Comparison of ENCODE assay signal across 8 cellular contexts in the genomic region with DNA sequence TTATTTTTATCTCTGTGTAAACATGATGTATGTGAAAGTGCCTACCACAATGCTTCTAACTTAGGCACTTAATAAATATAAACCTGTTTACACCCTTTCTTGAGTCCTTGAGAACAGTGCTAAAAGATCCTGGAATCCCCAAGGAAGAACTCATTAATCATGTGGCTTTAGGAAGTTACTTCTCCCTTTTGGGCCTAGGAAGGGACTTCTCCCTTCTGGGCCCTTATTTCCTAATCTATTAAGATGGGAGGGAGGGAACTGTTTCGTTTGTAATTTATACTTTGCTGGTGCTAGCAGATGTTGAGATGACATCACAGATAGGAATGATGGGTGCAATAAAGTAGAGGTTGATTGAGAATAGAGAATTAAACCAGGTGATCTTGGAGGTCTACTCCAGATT. TPM values are rescaled to one million over a fixed set of nuclear protein-coding genes. Genes with fewer than 3 reads are reported as not detected.
A peak's percentile ranks its signal among the peaks of the same experiment; 100 is the strongest.
DNase-seq lines count a peak whose midpoint lies in the region; ATAC-seq and TF ChIP-seq lines count a peak whose summit lies in the region.

No MANE protein-coding gene starts in this region.

- H3K27me3 Mint-ChIP-seq in CD14-positive monocyte (ENCODE audit: low read depth in 3 of 3), result no peaks in the 10 kb centered on the region
- peaks cover 3% of the 10 kb centered on the region for H3K27me3 Mint-ChIP-seq in nephron progenitor cell (ENCODE audit: low read depth, poor library complexity)

- H3K36me3 ChIP-seq in Karpas-422 (ENCODE audit: insufficient read depth, low read length) (peaks cover 16% of the 10 kb centered on the region; the same call in 1 of the 2 replicates), colonic mucosa (no peaks in the 10 kb centered on the region)

- DNase-seq in CD14-positive monocyte (ENCODE audit: low spot score) (no peak), Karpas-422 (no peak), colonic mucosa (no peak), nephron progenitor cell (no peak), DMS79 (lab: John Stamatoyannopoulos, UW) (no peak), NCI-H524 treated with DMSO at 0.1 percent for 48 hours (lab: John Stamatoyannopoulos, UW) (no peak)

- H3K9ac ChIP-seq in Karpas-422 (ENCODE audit: low read length), result peak overlapping the region; percentile 91
- peak overlapping the region in 1 of 2 donors; percentile 83 for H3K9ac ChIP-seq in colonic mucosa (ENCODE audit: low read depth in 2 of 2, low read length in 2 of 2)

- H3K9me3 ChIP-seq in Karpas-422 (ENCODE audit: low read length) (no peaks in the 10 kb centered on the region), colonic mucosa (no peaks in the 10 kb centered on the region)

- H3K79me2 ChIP-seq in Karpas-422 (ENCODE audit: low read length), result peaks cover 90% of the 10 kb centered on the region

- H3K9me3 Mint-ChIP-seq in CD14-positive monocyte, result no peaks in the 10 kb centered on the region
- no peaks in the 10 kb centered on the region for H3K9me3 Mint-ChIP-seq in nephron progenitor cell

- H3K36me3 Mint-ChIP-seq in CD14-positive monocyte, result peaks cover 23 to 34% of the 10 kb centered on the region in 2 donors
- H3K36me3 Mint-ChIP-seq in nephron progenitor cell (ENCODE audit: low read depth), result peaks cover 33% of the 10 kb centered on the region

- H3K27ac ChIP-seq in Karpas-422 (ENCODE audit: low read length), result peak overlapping the region; percentile 60
- no peak overlapping the region for H3K27ac ChIP-seq in colonic mucosa

- peaks cover 44% of the 10 kb centered on the region for H3K4me1 Mint-ChIP-seq in CD14-positive monocyte
- peaks cover 50% of the 10 kb centered on the region for H3K4me1 Mint-ChIP-seq in nephron progenitor cell

- no peak overlapping the region for H2AFZ ChIP-seq in Karpas-422 (ENCODE audit: low read length)

- H3K4me3 Mint-ChIP-seq in CD14-positive monocyte (peak overlapping the region; percentile 96 to 98), nephron progenitor cell (peak overlapping the region; percentile 97)

- H3K4me3 ChIP-seq in Karpas-422 (ENCODE audit: low read length) (peak overlapping the region; percentile 91), colonic mucosa (peak overlapping the region; percentile 77)

- peaks cover 8% of the 10 kb centered on the region; the same call in 1 of the 2 replicates for H4K20me1 ChIP-seq in Karpas-422 (ENCODE audit: insufficient read depth, low read depth, low read length)

- intact Hi-C loops in CD14-positive monocyte (cut with micrococcal nuclease), result loop anchor here (2.0 to 10.0 kb wide), 3 partner anchors 308 to 638 kb away; partner anchors contain the start of genes COA7 (in 1 of the 2), ORC1 (in 1 of the 2) and PRPF38A (in 1 of the 2)
- intact Hi-C loops in colonic mucosa (cut with DNase I), result no loop called here

- H3K27ac Mint-ChIP-seq in CD14-positive monocyte, result peak overlapping the region; percentile 87 to 97 (median 96)
- H3K27ac Mint-ChIP-seq in nephron progenitor cell, result peak overlapping the region; percentile 97

- H3K9me2 ChIP-seq in Karpas-422 (replicated peaks; ENCODE audit: insufficient read depth, low read length), result no peaks in the 10 kb centered on the region

- peak overlapping the region; percentile 84 for H3K4me2 ChIP-seq in Karpas-422 (ENCODE audit: low read depth, low read length, poor library complexity, severe bottlenecking)

- H3K27me3 ChIP-seq in Karpas-422 (ENCODE audit: low read length) (no peaks in the 10 kb centered on the region), colonic mucosa (no peaks in the 10 kb centered on the region)

- TF ChIP-seq CTCF in CD14-positive monocyte (IDR thresholded peaks at IDR 0.05) (no peak), colonic mucosa (IDR thresholded peaks at IDR 0.05) (no peak), nephron progenitor cell (IDR thresholded peaks at IDR 0.05) (no peak)

- ATAC-seq in HG03025 (IDR thresholded peaks at IDR 0.05; ENCODE audit: low FRiP score, unreplicated experiment), result no peak
- no peak for ATAC-seq in HG02840 (IDR thresholded peaks at IDR 0.05; ENCODE audit: low FRiP score, unreplicated experiment)

- peaks cover 30% of the 10 kb centered on the region for H3K4me1 ChIP-seq in Karpas-422 (ENCODE audit: low read length)
- H3K4me1 ChIP-seq in colonic mucosa, result peaks cover 10% of the 10 kb centered on the region

RNA-seq across cellular contexts. Expression of gene BTF3L4, which starts 1.1 kb away (rescaled TPM):
- 100 to 1,000 TPM; 108 to 116 TPM for polyA plus RNA-seq in CD14-positive monocyte
- 42.6 and 78.8 TPM in 2 replicates for total RNA-seq in Karpas-422 (2014; rRNA removed; shearing (Covaris generic); ENCODE audit: low replicate concordance)
- 10 to 100 TPM; 20.7 to 23.4 TPM for total RNA-seq in colonic mucosa

RNA-seq across cellular contexts. Expression of gene TXNDC12, which starts 2.3 kb away (rescaled TPM):
- polyA plus RNA-seq in CD14-positive monocyte, result 100 to 1,000 TPM; 121 to 125 TPM
- 39.2 and 44.2 TPM in 2 replicates for total RNA-seq in Karpas-422 (2014; rRNA removed; shearing (Covaris generic); ENCODE audit: low replicate concordance)
- total RNA-seq in colonic mucosa, result 10 to 100 TPM; 51.7 to 68.1 TPM

RNA-seq across cellular contexts. Expression of gene KTI12, which starts 23.6 kb away (rescaled TPM):
- 10 to 100 TPM; 16.2 to 18.2 TPM for polyA plus RNA-seq in CD14-positive monocyte
- total RNA-seq in Karpas-422 (2014; rRNA removed; shearing (Covaris generic); ENCODE audit: low replicate concordance), result 22.1 and 26.7 TPM in 2 replicates
- total RNA-seq in colonic mucosa, result 1 to 10 TPM; 7.5 to 8.4 TPM
